11 cellular contexts compared by ENCODE assay signal in genomic region chr11:13009476-13009920, GRCh38. TPM values are rescaled to one million over a fixed set of nuclear protein-coding genes. Genes with fewer than 3 reads are reported as not detected.
DNase-seq lines count a peak whose midpoint lies in the region; ATAC-seq and TF ChIP-seq lines count a peak whose summit lies in the region.
"Had no signal": no experiment of that assay in that cellular context is flagged by ENCODE, and none has a peak within 500 bp of the region (broad histone marks: within the 10 kb centered on the region; RNA-seq: fewer than 3 reads in every experiment).

No MANE protein-coding gene starts in this region.

- in situ Hi-C loops in astrocyte of the spinal cord (cut with HindIII; ENCODE audit: low sequenced_read_pairs), result no loop called here

- H3K9me3 ChIP-seq in subcutaneous abdominal adipose tissue (ENCODE audit: control insufficient read depth in 5 of 5, low read length in 5 of 5), result peaks cover 0 to 6% (median 0%) of the 10 kb centered on the region in 5 donors

- H3K27me3 ChIP-seq in subcutaneous abdominal adipose tissue (ENCODE audit: control insufficient read depth in 5 of 5, insufficient read depth in 4 of 5, low read length in 5 of 5), result peaks cover 30 to 56% (median 51%) of the 10 kb centered on the region in 5 donors

- no peak overlapping the region for H3K27ac ChIP-seq in subcutaneous abdominal adipose tissue (ENCODE audit: low read depth, low read length)
- H3K27ac ChIP-seq: 22Rv1 had no signal

- no peak for TF ChIP-seq CTCF in astrocyte of the spinal cord (IDR thresholded peaks at IDR 0.05; ENCODE audit: low read depth, low read length)

- no peak for TF ChIP-seq POLR2A in erythroblast (IDR thresholded peaks at IDR 0.05; ENCODE audit: low read length)

- intact Hi-C loops in left colon (cut with DNase I, micrococcal nuclease), result no loop called here

- peak; percentile 49 for DNase-seq in DMS79 (lab: John Stamatoyannopoulos, UW)
- no peak for DNase-seq in DMS79 treated with DMSO at 0.1 percent for 48 hours (lab: John Stamatoyannopoulos, UW)
- DNase-seq in astrocyte of the spinal cord (ENCODE audit: low read depth, low spot score), result peak; percentile 25
- no peak for DNase-seq in left colon
- DNase-seq in erythroblast (lab: John Stamatoyannopoulos, UW), result no peak
- DNase-seq in MV-4-11 (lab: John Stamatoyannopoulos, UW), result no peak

- H3K9ac ChIP-seq in subcutaneous abdominal adipose tissue (ENCODE audit: low read length in 5 of 5), result no peak overlapping the region

- H3K4me1 ChIP-seq in subcutaneous abdominal adipose tissue (ENCODE audit: control insufficient read depth in 5 of 5, insufficient read depth in 5 of 5, low read length in 5 of 5), result peaks cover 0 to 28% (median 25%) of the 10 kb centered on the region in 5 donors

- H3K4me3 ChIP-seq in astrocyte of the spinal cord (ENCODE audit: low read depth, low read length) (peak overlapping the region; percentile 26), subcutaneous abdominal adipose tissue (ENCODE audit: low read depth in 1 of 5, low read length in 5 of 5) (peak overlapping the region in 4 of 5 donors; percentile 41 to 67 (median 60))

- H3K36me3 ChIP-seq in subcutaneous abdominal adipose tissue (ENCODE audit: control insufficient read depth in 5 of 5, insufficient read depth in 5 of 5, low read length in 5 of 5), result no peaks in the 10 kb centered on the region

- ATAC-seq in left colon (peak; percentile 11), GM21526 (IDR thresholded peaks at IDR 0.05; ENCODE audit: low FRiP score, unreplicated experiment) (no peak)

RNA-seq across cellular contexts. Expression of gene RASSF10, which starts 0.4 kb away (rescaled TPM):
- total RNA-seq in left colon, result 1 to 10 TPM; 1.0 to 1.5 TPM
- total RNA-seq: fibroblast of lung, M059J had no signal

Comparison
In these comparisons a context has a peak if more than half of its experiments do, and no peak if none do; other contexts are left out.
1. DNase-seq: peak in DMS79 (single experiment) and astrocyte of the spinal cord (single experiment); none in DMS79 treated with DMSO at 0.1 percent for 48 hours (single experiment), left colon (0 of 2), erythroblast (0 of 2) and MV-4-11 (single experiment).